ENCODE assay signal across 21 cellular contexts in genomic region chr14:64454671-64455070, GRCh38.
"Had no signal": no experiment of that assay in that cellular context is flagged by ENCODE, and none has a peak within 500 bp of the region (broad histone marks: within the 10 kb centered on the region; RNA-seq: fewer than 3 reads in every experiment).

No MANE protein-coding gene starts in this region.

- H3K27me3 ChIP-seq: colonic mucosa, foreskin keratinocyte, hepatocyte, neutrophil, sigmoid colon, suprapubic skin, thyroid gland, upper lobe of left lung, uterus had no signal

- H3K4me3 Mint-ChIP-seq: naive thymus-derived CD4-positive, alpha-beta T cell; nephron progenitor cell had no signal

- H3K27ac ChIP-seq: colonic mucosa, foreskin keratinocyte, hepatocyte, neutrophil, sigmoid colon, skin epidermis, suprapubic skin, thyroid gland, upper lobe of left lung, uterus had no signal

- DNase-seq: colonic mucosa; dermis blood vessel endothelial cell; erythroblast; foreskin keratinocyte; kidney; left cardiac atrium; left ventricle myocardium superior; nephron progenitor cell; posterior cingulate gyrus; sigmoid colon; stimulated activated CD4-positive, alpha-beta T cell treated with anti-CD3 and anti-CD28 coated beads, Interleukin-12 subunit alpha, Interleukin-12 subunit beta, amount 100 ng/mL, for 4 hours; stimulated activated naive CD8-positive, alpha-beta T cell treated with anti-CD3 and anti-CD28 coated beads, Interleukin-15, Interleukin-2, amounts not matched to agents 100 U/mL and 50 U/mL, for 24 hours; thyroid gland; upper lobe of left lung; uterus had no signal

- H3K9me3 Mint-ChIP-seq: naive thymus-derived CD4-positive, alpha-beta T cell; nephron progenitor cell had no signal

- H3K4me2 ChIP-seq: hepatocyte had no signal

- H3K27me3 Mint-ChIP-seq: naive thymus-derived CD4-positive, alpha-beta T cell had no signal

- H3K9me3 ChIP-seq: colonic mucosa, neutrophil, sigmoid colon, suprapubic skin, thyroid gland, upper lobe of left lung, uterus had no signal

- H3K36me3 ChIP-seq: colonic mucosa, uterus had no signal

- H2AFZ ChIP-seq: hepatocyte had no signal

- H3K79me2 ChIP-seq: hepatocyte had no signal

- H3K27ac Mint-ChIP-seq: nephron progenitor cell had no signal

- H3K4me1 ChIP-seq: colonic mucosa, foreskin keratinocyte, sigmoid colon, suprapubic skin, thyroid gland, uterus had no signal

- ATAC-seq: foreskin keratinocyte; left ventricle myocardium superior; naive thymus-derived CD4-positive, alpha-beta T cell; stimulated activated naive CD8-positive, alpha-beta T cell treated with anti-CD3 and anti-CD28 coated beads, Interleukin-15, Interleukin-2, amounts not matched to agents 100 U/mL and 50 U/mL, for 24 hours had no signal

- H3K4me3 ChIP-seq: colonic mucosa, hepatocyte, lung, sigmoid colon, skin epidermis, suprapubic skin, thyroid gland, upper lobe of left lung, uterus had no signal

- H3K4me1 Mint-ChIP-seq: nephron progenitor cell had no signal
